In genomic region chr12:26787125-26787495, GRCh38 we compare ENCODE assay signal across 12 cellular contexts. TPM values are rescaled to one million over a fixed set of nuclear protein-coding genes. Genes with fewer than 3 reads are reported as not detected.
DNase-seq lines count a peak whose midpoint lies in the region; ATAC-seq and TF ChIP-seq lines count a peak whose summit lies in the region.
"Had no signal": no experiment of that assay in that cellular context is flagged by ENCODE, and none has a peak within 500 bp of the region (broad histone marks: within the 10 kb centered on the region; RNA-seq: fewer than 3 reads in every experiment).

No MANE protein-coding gene starts in this region.

- no peaks in the 10 kb centered on the region for H4K20me1 ChIP-seq in hepatocyte (ENCODE audit: insufficient read depth, poor library complexity, severe bottlenecking)

- H3K4me3 ChIP-seq in body of pancreas (no peak overlapping the region), hepatocyte (no peak overlapping the region), thoracic aorta (peak overlapping the region; percentile 10)
- H3K4me3 ChIP-seq: PC-9, skin epidermis had no signal

- peak overlapping the region in 2 of 4 donors; percentile 5 to 39 for H3K27ac ChIP-seq in body of pancreas
- peak overlapping the region; percentile 24 for H3K27ac ChIP-seq in hepatocyte
- peak overlapping the region; percentile 77 to 86 for H3K27ac ChIP-seq in thoracic aorta
- H3K27ac ChIP-seq: KMS-11, PC-9 had no signal

- peaks cover 13% of the 10 kb centered on the region for H3K79me2 ChIP-seq in hepatocyte

- no peak overlapping the region for H3K4me2 ChIP-seq in hepatocyte
- H3K4me2 ChIP-seq: KMS-11, PC-9 had no signal

- no peaks in the 10 kb centered on the region for H3K36me3 ChIP-seq in body of pancreas (replicated peaks in 1 of 2; ENCODE audit: insufficient read depth in 1 of 2, low read depth in 2 of 2)
- no peaks in the 10 kb centered on the region for H3K36me3 ChIP-seq in hepatocyte (replicated peaks; ENCODE audit: insufficient read depth, low read depth)
- H3K36me3 ChIP-seq in thoracic aorta: no peaks in the 10 kb centered on the region

- intact Hi-C loops in body of pancreas (cut with DNase I): no loop called here

- TF ChIP-seq POLR2A in body of pancreas (IDR thresholded peaks at IDR 0.05): no peak

- no peaks in the 10 kb centered on the region for H3K9me2 ChIP-seq in hepatocyte (replicated peaks; ENCODE audit: insufficient read depth)

- H3K4me1 ChIP-seq in body of pancreas (peaks cover 29% of the 10 kb centered on the region), hepatocyte (ENCODE audit: insufficient read depth) (peaks cover 23% of the 10 kb centered on the region), thoracic aorta (ENCODE audit: control insufficient read depth in 1 of 2, low read depth in 2 of 2) (peaks cover 22 to 26% of the 10 kb centered on the region in 2 donors)

- H3K9me3 ChIP-seq in body of pancreas: no peaks in the 10 kb centered on the region
- no peaks in the 10 kb centered on the region for H3K9me3 ChIP-seq in hepatocyte (ENCODE audit: low read depth)
- no peaks in the 10 kb centered on the region for H3K9me3 ChIP-seq in thoracic aorta

- DNase-seq in DMS 273 (lab: John Stamatoyannopoulos, UW; ENCODE audit: unreplicated experiment) (peak; percentile 2), DMS 273 treated with DMSO at 0.1 percent for 48 hours (lab: John Stamatoyannopoulos, UW) (no peak), body of pancreas (no peak), hepatocyte (ENCODE audit: low spot score) (peak; percentile 11), thoracic aorta (ENCODE audit: low spot score) (peak; percentile 6), SIG-M5 treated with dmso at 0.1 percent for 504 hours (lab: John Stamatoyannopoulos, UW; ENCODE audit: unreplicated experiment) (no peak)
- DNase-seq in effector CD8-positive, alpha-beta T cell (lab: John Stamatoyannopoulos, UW): no peak
- no peak for DNase-seq in activated CD4-positive, CD25-positive, alpha-beta regulatory T cell (lab: John Stamatoyannopoulos, UW)
- DNase-seq: 8988T, PC-9 had no signal

- H2AFZ ChIP-seq in hepatocyte: no peak overlapping the region
- H2AFZ ChIP-seq: PC-9 had no signal

- peak; percentile 50 for ATAC-seq in body of pancreas
- peak; percentile 72 for ATAC-seq in thoracic aorta (ENCODE audit: insufficient number of reproducible peaks, low FRiP score, low read depth)

- TF ChIP-seq CTCF in body of pancreas (IDR thresholded peaks at IDR 0.05) (no peak), hepatocyte (IDR thresholded peaks at IDR 0.05; ENCODE audit: poor library complexity) (no peak), thoracic aorta (IDR thresholded peaks at IDR 0.05) (no peak)

- no peaks in the 10 kb centered on the region for H3K27me3 ChIP-seq in body of pancreas
- H3K27me3 ChIP-seq in hepatocyte: no peaks in the 10 kb centered on the region
- H3K27me3 ChIP-seq in thoracic aorta (replicated peaks; ENCODE audit: insufficient read depth): no peaks in the 10 kb centered on the region

RNA-seq across cellular contexts. Expression of gene ITPR2, which starts 45.9 kb away (rescaled TPM):
- 10 to 100 TPM; 37.4 to 92.9 TPM for total RNA-seq in body of pancreas
- total RNA-seq in hepatocyte: 39.6 and 51.4 TPM in 2 replicates
- 22.0 and 36.7 TPM in 2 replicates for polyA plus RNA-seq in hepatocyte
- total RNA-seq in thoracic aorta: 10 to 100 TPM; 28.3 to 86.3 TPM

Comparison
In these comparisons a context has a peak if more than half of its experiments do, and no peak if none do; other contexts are left out.
1. DNase-seq: peak in DMS 273 (single experiment), hepatocyte (single experiment) and thoracic aorta (single experiment); none in DMS 273 treated with DMSO at 0.1 percent for 48 hours (single experiment), body of pancreas (0 of 4), SIG-M5 treated with dmso at 0.1 percent for 504 hours (single experiment), effector CD8-positive, alpha-beta T cell (single experiment) and activated CD4-positive, CD25-positive, alpha-beta regulatory T cell (0 of 4).